Comparison of ENCODE assay signal across 11 cellular contexts in genomic region chr5:99059685-99060084, GRCh38.
A peak's percentile ranks its signal among the peaks of the same experiment; 100 is the strongest.
DNase-seq lines count a peak whose midpoint lies in the region; ATAC-seq, FAIRE-seq and TF ChIP-seq lines count a peak whose summit lies in the region.
"Had no signal": no experiment of that assay in that cellular context is flagged by ENCODE, and none has a peak within 500 bp of the region (broad histone marks: within the 10 kb centered on the region; RNA-seq: fewer than 3 reads in every experiment).

No MANE protein-coding gene starts in this region.

- no peak overlapping the region for H3K4me3 ChIP-seq in WERI-Rb-1 (ENCODE audit: low read depth, low read length)
- H3K4me3 ChIP-seq: A549, colonic mucosa, right lobe of liver had no signal

- ATAC-seq in GM19467 (IDR thresholded peaks at IDR 0.05; ENCODE audit: unreplicated experiment) (peak; percentile 56), HG02870 (IDR thresholded peaks at IDR 0.05; ENCODE audit: unreplicated experiment) (peak; percentile 49), HG03521 (IDR thresholded peaks at IDR 0.05; ENCODE audit: unreplicated experiment) (peak; percentile 69), HG03045 (IDR thresholded peaks at IDR 0.05; ENCODE audit: unreplicated experiment) (no peak)

- H3K9me3 ChIP-seq in WERI-Rb-1 (ENCODE audit: severe bottlenecking): no peaks in the 10 kb centered on the region
- H3K9me3 ChIP-seq: A549, colonic mucosa, right lobe of liver had no signal

- no peak overlapping the region for H3K27ac ChIP-seq in WERI-Rb-1
- H3K27ac ChIP-seq: A549, colonic mucosa, right lobe of liver had no signal

- peak; percentile 16 for FAIRE-seq in GM12891 (lab: Jason Lieb, UNC)

- no peak for TF ChIP-seq POLR2A in GM12891 (IDR thresholded peaks at IDR 0.05; ENCODE audit: low read depth, low read length)

- no peak for TF ChIP-seq CTCF in WERI-Rb-1 (IDR thresholded peaks at IDR 0.05; ENCODE audit: low read depth, low read length)

- H3K36me3 ChIP-seq in WERI-Rb-1: no peaks in the 10 kb centered on the region
- H3K36me3 ChIP-seq: colonic mucosa, right lobe of liver had no signal

- DNase-seq in GM12891 (ENCODE audit: insufficient read length, low spot score): no peak
- DNase-seq in WERI-Rb-1: no peak
- no peak for DNase-seq in pons (ENCODE audit: low spot score)
- DNase-seq in dedifferentiated amniotic fluid mesenchymal stem cell (ENCODE audit: extremely low spot score): no peak

- H3K27me3 ChIP-seq in WERI-Rb-1 (ENCODE audit: insufficient read depth, low read depth, severe bottlenecking): no peaks in the 10 kb centered on the region
- H3K27me3 ChIP-seq: colonic mucosa, right lobe of liver had no signal

TF ChIP-seq in GM12891, 5 proteins besides CTCF, POLR2A, EP300 and RAD21:
- no peak for TF ChIP-seq PAX5 (IDR thresholded peaks at IDR 0.05; ENCODE audit: insufficient read depth, low read length, severe bottlenecking)
- no peak for TF ChIP-seq SPI1 (IDR thresholded peaks at IDR 0.05; ENCODE audit: low read depth, low read length)
- no peak for TF ChIP-seq TAF1 (IDR thresholded peaks at IDR 0.05; ENCODE audit: low read depth, low read length)
- TF ChIP-seq POU2F2 (IDR thresholded peaks at IDR 0.05; ENCODE audit: low read depth, low read length): no peak
- TF ChIP-seq POLR2AphosphoS5 (IDR thresholded peaks at IDR 0.05; ENCODE audit: low read depth, low read length): no peak
